17 cellular contexts compared by ENCODE assay signal in genomic region chr2:190547914-190548313, GRCh38.
"Had no signal": no experiment of that assay in that cellular context is flagged by ENCODE, and none has a peak within 500 bp of the region (broad histone marks: within the 10 kb centered on the region; RNA-seq: fewer than 3 reads in every experiment).

No MANE protein-coding gene starts in this region.

- H3K9me3 ChIP-seq: left ventricle myocardium inferior, mucosa of descending colon, pancreas, sigmoid colon had no signal

- H3K27me3 ChIP-seq: cardiac muscle cell, pancreas, sigmoid colon had no signal

- H3K36me3 ChIP-seq: cardiac muscle cell, left ventricle myocardium inferior, pancreas, sigmoid colon, WERI-Rb-1 had no signal

- H3K4me1 ChIP-seq: pancreas had no signal

- DNase-seq: activated CD4-positive, alpha-beta memory T cell treated with anti-CD3 and anti-CD28 coated beads for 36 hours; activated CD8-positive, alpha-beta memory T cell treated with anti-CD3 and anti-CD28 coated beads, Interleukin-2, amount 10 ng/mL, durations not matched to agents 7 days and 5 days; activated naive CD4-positive, alpha-beta T cell treated with anti-CD3 and anti-CD28 coated beads for 36 hours; activated T-cell treated with anti-CD3 and anti-CD28 coated beads, Interleukin-2, amount 50 U/mL, for 1 hour; hippocampal formation; kidney; left ventricle myocardium inferior; mucosa of descending colon; naive thymus-derived CD4-positive, alpha-beta T cell; pancreas; sigmoid colon; stimulated activated CD4-positive, alpha-beta T cell treated with anti-CD3 and anti-CD28 coated beads, Interleukin-12 subunit alpha, Interleukin-12 subunit beta, amount 100 ng/mL, for 4 hours; stimulated activated CD4-positive, alpha-beta T cell treated with anti-CD3 and anti-CD28 coated beads, Interleukin-2, amount 100 ng/mL, for 24 hours; WERI-Rb-1 had no signal

- FAIRE-seq: astrocyte, colon, kidney, pancreas had no signal

- H3K27ac ChIP-seq: cardiac muscle cell, left ventricle myocardium inferior, pancreas, sigmoid colon, WERI-Rb-1 had no signal

- H3K4me3 ChIP-seq: cardiac muscle cell, left ventricle myocardium inferior, mucosa of descending colon, pancreas, sigmoid colon had no signal
